ENCODE assay signal across 24 cellular contexts in genomic region chr2:6992821-6993228, GRCh38.
DNase-seq lines count a peak whose midpoint lies in the region; ATAC-seq and TF ChIP-seq lines count a peak whose summit lies in the region.
"Had no signal": no experiment of that assay in that cellular context is flagged by ENCODE, and none has a peak within 500 bp of the region (broad histone marks: within the 10 kb centered on the region; RNA-seq: fewer than 3 reads in every experiment).

No MANE protein-coding gene starts in this region.

- DNase-seq in HAP-1 (ENCODE audit: low spot score in 2 of 2), result peak; percentile 27 to 62
- DNase-seq in RWPE1 (ENCODE audit: low spot score), result no peak
- no peak for DNase-seq in stimulated activated naive B cell treated with anti-CD40 and anti-IgM and Interleukin-4, amounts not matched to agents 10 μg/mL and 1 μg/mL and 100 μg/mL, for 72 hours
- DNase-seq in WTC11 (ENCODE audit: low spot score), result no peak
- DNase-seq: activated CD4-positive, alpha-beta T cell treated with anti-CD3 and anti-CD28 coated beads, Interleukin-2, amount 10 ng/mL, durations not matched to agents 7 days and 5 days; activated CD8-positive, alpha-beta memory T cell treated with anti-CD3 and anti-CD28 coated beads, Interleukin-2, amount 50 U/mL, for 48 hours; activated gamma-delta T cell treated with Interleukin-2 at 50 U/mL for 16 hours; colonic mucosa; naive thymus-derived CD8-positive, alpha-beta T cell; NCI-H1417 treated with DMSO at 0.1 percent for 48 hours; NCI-H2171; NCI-H774; stimulated activated CD4-positive, alpha-beta T cell treated with anti-CD3 and anti-CD28 coated beads, Interleukin-15, amount 100 ng/mL, for 24 hours; SW 1271 had no signal

- H3K4me1 ChIP-seq in HAP-1, result peaks cover 12% of the 10 kb centered on the region
- H3K4me1 ChIP-seq: colonic mucosa had no signal

- H3K4me3 ChIP-seq in HAP-1 (no peak overlapping the region), skin epidermis (no peak overlapping the region)
- H3K4me3 ChIP-seq: ascending aorta, colonic mucosa, lung had no signal

- H3K9me3 Mint-ChIP-seq in stimulated activated naive B cell treated with anti-CD40 and anti-IgM and Interleukin-4, amounts not matched to agents 10 μg/mL and 1 μg/mL and 100 μg/mL, for 72 hours, result peaks cover 4 to 6% of the 10 kb centered on the region in 2 donors
- H3K9me3 Mint-ChIP-seq in WTC11, result peaks cover 14% of the 10 kb centered on the region
- H3K9me3 Mint-ChIP-seq: activated CD4-positive, alpha-beta T cell treated with anti-CD3 and anti-CD28 coated beads, Interleukin-2, amount 10 ng/mL, durations not matched to agents 7 days and 5 days had no signal

- peak overlapping the region; percentile 87 for H3K27ac ChIP-seq in angular gyrus (ENCODE audit: low read depth, low read length)
- peak overlapping the region; percentile 89 for H3K27ac ChIP-seq in layer of hippocampus (ENCODE audit: low read depth, low read length)
- H3K27ac ChIP-seq in skin epidermis, result peak overlapping the region in 13 of 21 experiments; percentile 2 to 67 (median 37)
- no peak overlapping the region for H3K27ac ChIP-seq in RWPE1
- H3K27ac ChIP-seq: ascending aorta, colonic mucosa had no signal

- no peak for TF ChIP-seq CTCF in RWPE1 (conservative IDR thresholded peaks at IDR 0.05; ENCODE audit: low read depth)
- no peak for TF ChIP-seq CTCF in WTC11 (IDR thresholded peaks at IDR 0.05)

- no peaks in the 10 kb centered on the region for H3K27me3 ChIP-seq in HAP-1 (ENCODE audit: low read depth)
- H3K27me3 ChIP-seq in layer of hippocampus (ENCODE audit: control insufficient read depth, insufficient read depth, low read length), result no peaks in the 10 kb centered on the region
- H3K27me3 ChIP-seq: ascending aorta, colonic mucosa had no signal

- no peak overlapping the region for H3K27ac Mint-ChIP-seq in stimulated activated naive B cell treated with anti-CD40 and anti-IgM and Interleukin-4, amounts not matched to agents 10 μg/mL and 1 μg/mL and 100 μg/mL, for 72 hours
- H3K27ac Mint-ChIP-seq in WTC11, result no peak overlapping the region
- H3K27ac Mint-ChIP-seq: activated CD4-positive, alpha-beta T cell treated with anti-CD3 and anti-CD28 coated beads, Interleukin-2, amount 10 ng/mL, durations not matched to agents 7 days and 5 days; progenitor cell of endocrine pancreas; stimulated activated memory B cell treated with anti-CD40 and anti-IgM and Interleukin-4, amounts not matched to agents 10 μg/mL and 1 μg/mL and 100 μg/mL, for 72 hours; type B pancreatic cell had no signal

- H3K36me3 ChIP-seq in HAP-1 (replicated peaks), result no peaks in the 10 kb centered on the region
- H3K36me3 ChIP-seq: ascending aorta, colonic mucosa had no signal

- H3K4me1 Mint-ChIP-seq in stimulated activated naive B cell treated with anti-CD40 and anti-IgM and Interleukin-4, amounts not matched to agents 10 μg/mL and 1 μg/mL and 100 μg/mL, for 72 hours, result peaks cover 11 to 14% of the 10 kb centered on the region in 2 donors
- peaks cover 5% of the 10 kb centered on the region for H3K4me1 Mint-ChIP-seq in WTC11
- H3K4me1 Mint-ChIP-seq: activated CD4-positive, alpha-beta T cell treated with anti-CD3 and anti-CD28 coated beads, Interleukin-2, amount 10 ng/mL, durations not matched to agents 7 days and 5 days; stimulated activated memory B cell treated with anti-CD40 and anti-IgM and Interleukin-4, amounts not matched to agents 10 μg/mL and 1 μg/mL and 100 μg/mL, for 72 hours had no signal

- H3K27me3 Mint-ChIP-seq in stimulated activated naive B cell treated with anti-CD40 and anti-IgM and Interleukin-4, amounts not matched to agents 10 μg/mL and 1 μg/mL and 100 μg/mL, for 72 hours, result no peaks in the 10 kb centered on the region
- no peaks in the 10 kb centered on the region for H3K27me3 Mint-ChIP-seq in WTC11 (ENCODE audit: low read depth)
- H3K27me3 Mint-ChIP-seq: activated CD4-positive, alpha-beta T cell treated with anti-CD3 and anti-CD28 coated beads, Interleukin-2, amount 10 ng/mL, durations not matched to agents 7 days and 5 days; naive thymus-derived CD8-positive, alpha-beta T cell; progenitor cell of endocrine pancreas; stimulated activated memory B cell treated with anti-CD40 and anti-IgM and Interleukin-4, amounts not matched to agents 10 μg/mL and 1 μg/mL and 100 μg/mL, for 72 hours; type B pancreatic cell had no signal

- H3K36me3 Mint-ChIP-seq in stimulated activated naive B cell treated with anti-CD40 and anti-IgM and Interleukin-4, amounts not matched to agents 10 μg/mL and 1 μg/mL and 100 μg/mL, for 72 hours, result peaks cover 0 to 4% of the 10 kb centered on the region in 2 donors
- H3K36me3 Mint-ChIP-seq in WTC11, result peaks cover 6% of the 10 kb centered on the region
- H3K36me3 Mint-ChIP-seq: stimulated activated memory B cell treated with anti-CD40 and anti-IgM and Interleukin-4, amounts not matched to agents 10 μg/mL and 1 μg/mL and 100 μg/mL, for 72 hours had no signal

- in situ Hi-C loops in HAP-1 (cut with MboI; ENCODE audit: low sequenced_read_pairs), result no loop called here

- H3K9me3 ChIP-seq in HAP-1, result no peaks in the 10 kb centered on the region
- H3K9me3 ChIP-seq: ascending aorta, colonic mucosa had no signal

- ATAC-seq in stimulated activated naive B cell treated with anti-CD40 and anti-IgM and Interleukin-4, amounts not matched to agents 10 μg/mL and 1 μg/mL and 100 μg/mL, for 72 hours (replicated peaks), result no peak
- no peak for ATAC-seq in WTC11
- ATAC-seq: HepG2; naive thymus-derived CD8-positive, alpha-beta T cell; Panc1; stimulated activated memory B cell treated with anti-CD40 and anti-IgM and Interleukin-4, amounts not matched to agents 10 μg/mL and 1 μg/mL and 100 μg/mL, for 72 hours had no signal

- no peak overlapping the region for H3K4me3 Mint-ChIP-seq in stimulated activated naive B cell treated with anti-CD40 and anti-IgM and Interleukin-4, amounts not matched to agents 10 μg/mL and 1 μg/mL and 100 μg/mL, for 72 hours
- no peak overlapping the region for H3K4me3 Mint-ChIP-seq in WTC11
- H3K4me3 Mint-ChIP-seq: activated CD4-positive, alpha-beta T cell treated with anti-CD3 and anti-CD28 coated beads, Interleukin-2, amount 10 ng/mL, durations not matched to agents 7 days and 5 days; naive thymus-derived CD8-positive, alpha-beta T cell; stimulated activated memory B cell treated with anti-CD40 and anti-IgM and Interleukin-4, amounts not matched to agents 10 μg/mL and 1 μg/mL and 100 μg/mL, for 72 hours; type B pancreatic cell had no signal

- CTCF ChIA-PET in RWPE1 (lab: Yijun Ruan, JAX) (no interaction called here), WTC11 (lab: Charles Lee) (no interaction called here)

- POLR2A ChIA-PET in RWPE1 (lab: Yijun Ruan, JAX; ENCODE audit: low non-redundant PET), result no interaction called here
- POLR2A ChIA-PET in WTC11 (lab: Charles Lee), result no interaction called here

TF ChIP-seq in WTC11, 78 proteins besides CTCF, POLR2A, EP300 and RAD21 (continues in another document):
- TF ChIP-seq GRHL2 (CRISPR knock-in tag; IDR thresholded peaks at IDR 0.05; ENCODE audit: insufficient replicate concordance, severe bottlenecking) (no peak), ARID4B (CRISPR knock-in tag; IDR thresholded peaks at IDR 0.05; ENCODE audit: borderline replicate concordance) (no peak), CREM (CRISPR knock-in tag; IDR thresholded peaks at IDR 0.05) (no peak), ERG (CRISPR knock-in tag; IDR thresholded peaks at IDR 0.05) (no peak), ATF1 (CRISPR knock-in tag; IDR thresholded peaks at IDR 0.05) (no peak)

Comparison
In these comparisons a context has a peak if more than half of its experiments do, and no peak if none do; other contexts are left out.
1. DNase-seq: peak in HAP-1 (2 of 2); none in RWPE1 (single experiment), stimulated activated naive B cell treated with anti-CD40 and anti-IgM and Interleukin-4, amounts not matched to agents 10 μg/mL and 1 μg/mL and 100 μg/mL, for 72 hours (single experiment) and WTC11 (single experiment).